28 cellular contexts compared by ENCODE assay signal in the genomic region with DNA sequence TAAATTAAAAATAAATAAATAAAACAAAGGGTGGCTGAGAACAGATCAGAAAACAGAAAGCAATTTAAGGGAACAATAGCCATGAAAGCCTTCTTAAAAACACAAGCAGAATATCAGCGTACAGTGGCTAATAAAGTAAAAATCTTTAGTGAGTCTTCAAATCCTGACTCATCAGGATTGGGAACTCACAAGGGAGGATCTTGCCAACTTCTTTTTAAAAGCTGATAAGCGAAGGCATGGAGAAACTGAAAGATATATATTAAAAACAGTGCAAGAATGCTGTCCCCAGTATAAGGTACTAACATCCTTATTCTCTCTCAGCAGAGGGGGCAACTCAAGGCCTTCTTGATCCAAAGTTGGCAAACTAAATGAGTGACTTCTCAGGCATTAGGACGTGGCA.
"Had no signal": no experiment of that assay in that cellular context is flagged by ENCODE, and none has a peak within 500 bp of the region (broad histone marks: within the 10 kb centered on the region; RNA-seq: fewer than 3 reads in every experiment).

No MANE protein-coding gene starts in this region.

- H3K27me3 ChIP-seq: ascending aorta, esophagus muscularis mucosa, gastroesophageal sphincter, heart right ventricle had no signal

- H3K27ac ChIP-seq: ascending aorta, esophagus muscularis mucosa, gastroesophageal sphincter, heart right ventricle had no signal

- H3K36me3 ChIP-seq: ascending aorta, esophagus muscularis mucosa, gastroesophageal sphincter, heart right ventricle had no signal

- ATAC-seq: activated CD4-positive, alpha-beta T cell treated with anti-CD3 and anti-CD28 coated beads for 36 hours; activated CD8-positive, alpha-beta memory T cell treated with anti-CD3 and anti-CD28 coated beads, Interleukin-2, amount 10 ng/mL, durations not matched to agents 7 days and 5 days; activated CD8-positive, alpha-beta T cell treated with anti-CD3 and anti-CD28 coated beads, Interleukin-2, amount 10 ng/mL, durations not matched to agents 7 days and 5 days; activated naive CD4-positive, alpha-beta T cell treated with anti-CD3 and anti-CD28 coated beads, Interleukin-2, amount 50 U/mL, for 72 hours; effector memory CD8-positive, alpha-beta T cell; gastroesophageal sphincter; heart right ventricle; T-helper 17 cell had no signal

- DNase-seq: activated CD4-positive, alpha-beta memory T cell treated with anti-CD3 and anti-CD28 coated beads for 36 hours; activated CD4-positive, alpha-beta T cell treated with anti-CD3 and anti-CD28 coated beads for 36 hours; activated CD4-positive, alpha-beta T cell treated with anti-CD3 and anti-CD28 coated beads, Interleukin-2, amount 10 ng/mL, durations not matched to agents 24 days and 14 days; activated CD4-positive, CD25-positive, alpha-beta regulatory T cell; activated CD4-positive, CD25-positive, alpha-beta regulatory T cell treated with anti-CD3 and anti-CD28 coated beads, Interleukin-2, amount 50 U/mL, for 72 hours; activated CD8-positive, alpha-beta memory T cell treated with anti-CD3 and anti-CD28 coated beads, Interleukin-2, amount 10 ng/mL, durations not matched to agents 7 days and 5 days; activated CD8-positive, alpha-beta memory T cell treated with anti-CD3 and anti-CD28 coated beads, Interleukin-2, amount 50 U/mL, for 4 hours; activated CD8-positive, alpha-beta T cell treated with anti-CD3 and anti-CD28 coated beads, Interleukin-2, amount 10 ng/mL, durations not matched to agents 7 days and 5 days; activated gamma-delta T cell; activated naive CD4-positive, alpha-beta T cell; activated naive CD4-positive, alpha-beta T cell treated with anti-CD3 and anti-CD28 coated beads, Interleukin-2, amount 10 ng/mL, durations not matched to agents 7 days and 5 days; activated naive CD8-positive, alpha-beta T cell treated with anti-CD3 and anti-CD28 coated beads, Interleukin-2, amount 10 ng/mL, durations not matched to agents 7 days and 5 days; activated T-cell treated with anti-CD3 and anti-CD28 coated beads, Interleukin-2, amount 50 U/mL, for 1 hour; activated T-cell treated with anti-CD3 and anti-CD28 coated beads, Interleukin-2, amount 50 U/mL, for 48 hours; caudate nucleus; cortex of kidney; dermis blood vessel endothelial cell; effector CD4-positive, alpha-beta T cell; effector memory CD8-positive, alpha-beta T cell; erythroblast; foreskin melanocyte; heart right ventricle; T-helper 1 cell; T-helper 17 cell had no signal

- H3K4me3 ChIP-seq: ascending aorta, esophagus muscularis mucosa, gastroesophageal sphincter, heart right ventricle had no signal
